Comparison of ENCODE assay signal across 8 cellular contexts in the genomic region with DNA sequence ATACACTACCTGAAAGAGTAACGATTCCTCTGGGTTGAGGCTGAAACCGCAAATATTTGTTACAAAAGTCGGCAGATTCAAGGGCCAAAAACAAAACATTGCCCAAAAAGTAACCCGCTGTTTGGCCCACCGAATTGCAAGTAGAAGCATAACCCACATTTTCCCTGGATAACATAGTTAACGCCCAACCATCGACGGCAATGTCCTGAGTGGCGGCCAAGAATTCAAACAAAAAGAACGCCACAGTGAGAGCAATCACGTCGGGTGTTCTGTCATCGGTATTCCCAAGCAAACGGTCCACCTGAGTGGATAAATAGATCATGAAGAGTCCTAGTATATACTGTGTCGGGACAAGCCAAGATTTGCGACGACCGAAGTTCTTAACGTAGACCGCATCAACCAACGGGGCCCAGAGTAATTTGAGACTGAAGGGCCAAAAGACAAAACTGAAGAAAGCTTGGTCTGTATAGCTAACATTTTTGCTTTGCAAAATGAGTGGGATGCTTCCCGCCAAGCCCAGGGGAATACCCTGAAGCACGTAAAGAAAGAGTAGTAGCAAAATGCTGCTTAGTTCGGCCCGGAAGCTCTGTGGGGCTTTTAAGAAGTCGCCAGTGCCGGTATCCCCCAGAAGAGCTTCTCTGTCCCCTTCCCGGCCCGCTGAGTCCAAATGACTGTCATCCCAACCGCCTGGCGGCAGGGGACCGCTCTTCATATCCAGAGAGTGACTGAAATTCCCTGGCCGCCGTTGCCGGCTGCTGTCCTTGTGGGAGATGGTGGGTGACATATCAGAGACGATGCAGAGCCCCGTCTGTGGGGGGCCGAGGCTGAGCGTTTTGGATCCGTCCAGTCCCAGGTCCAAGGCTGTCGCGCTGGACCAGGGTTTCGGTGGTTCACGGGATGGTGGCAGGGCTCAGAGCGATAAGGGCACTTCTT. TPM values are rescaled to one million over a fixed set of nuclear protein-coding genes. Genes with fewer than 3 reads are reported as not detected.
A peak's percentile ranks its signal among the peaks of the same experiment; 100 is the strongest.
DNase-seq lines count a peak whose midpoint lies in the region; ATAC-seq and TF ChIP-seq lines count a peak whose summit lies in the region.

No MANE protein-coding gene starts in this region.

- TF ChIP-seq CTCF in chondrocyte (IDR thresholded peaks at IDR 0.05) (peak; percentile 45), lower leg skin (IDR thresholded peaks at IDR 0.05) (no peak)

- TF ChIP-seq POLR2A in lower leg skin (IDR thresholded peaks at IDR 0.05): no peak

- ATAC-seq in HG03066 (IDR thresholded peaks at IDR 0.05; ENCODE audit: low read depth, unreplicated experiment) (peak; percentile 1), T-cell (replicated peaks in 1 of 4) (peak in 2 of 4 experiments; percentile 0)

- peaks cover 41 to 51% (median 46%) of the 10 kb centered on the region in 3 donors for H3K4me1 Mint-ChIP-seq in T-cell
- H3K4me1 Mint-ChIP-seq in chondrocyte (ENCODE audit: low read depth): peaks cover 40% of the 10 kb centered on the region

- H3K9me3 Mint-ChIP-seq in T-cell (no peaks in the 10 kb centered on the region), chondrocyte (ENCODE audit: low read depth) (peaks cover 4% of the 10 kb centered on the region)

- peak; percentile 6 for DNase-seq in activated CD4-positive, CD25-positive, alpha-beta regulatory T cell treated with anti-CD3 and anti-CD28 coated beads, Interleukin-2, amount 50 U/mL, for 16 hours (ENCODE audit: low read depth, low spot score)
- no peak for DNase-seq in activated CD4-positive, CD25-positive, alpha-beta regulatory T cell (lab: John Stamatoyannopoulos, UW)
- peak in 14 of 34 experiments; percentile 4 to 24 (median 11) for DNase-seq in T-cell
- DNase-seq in chondrocyte (ENCODE audit: low spot score): no peak
- DNase-seq in lower leg skin (ENCODE audit: low spot score in 2 of 2): peak; percentile 28 to 90
- DNase-seq in stimulated activated CD8-positive, alpha-beta memory T cell treated with anti-CD3 and anti-CD28 coated beads, Interleukin-15, amount 100 ng/mL, for 1 hour (ENCODE audit: low read depth): peak; percentile 1
- no peak for DNase-seq in SHP77 (lab: John Stamatoyannopoulos, UW)

- CTCF ChIA-PET in T-cell (lab: Charles Lee): interaction anchor here (0.5 to 2.6 kb wide), 4 partner anchors 16 to 48 kb away, joined by 3 to 24 read pairs (median 10); partner anchors contain the start of genes C3orf33 (in 1 of the 2) and GMPS (in 1 of the 2)

- 1% methylated on average over 43 to 44 of the region's 45 CpGs for WGBS in lower leg skin, 2 donors

- peaks cover 14% of the 10 kb centered on the region for H3K36me3 Mint-ChIP-seq in T-cell
- H3K36me3 Mint-ChIP-seq in chondrocyte (ENCODE audit: low read depth): peaks cover 5% of the 10 kb centered on the region

- H3K4me3 ChIP-seq in lower leg skin (ENCODE audit: low read depth, poor library complexity, severe bottlenecking): peak overlapping the region; percentile 97

- intact Hi-C loops in lower leg skin (cut with DNase I; ENCODE audit: low total_unique reads): no loop called here

- POLR2A ChIA-PET in T-cell (lab: Charles Lee): interaction anchor here (0.5 to 2.3 kb wide), 6 partner anchors 11 to 58 kb away, joined by 3 to 13 read pairs (median 4); partner anchors contain the start of genes C3orf33 (in 1 of the 2) and GMPS (in 1 of the 2)

- H3K27ac Mint-ChIP-seq in T-cell (peak overlapping the region; percentile 100), chondrocyte (ENCODE audit: unreplicated experiment) (peak overlapping the region; percentile 99)

- H3K4me3 Mint-ChIP-seq in T-cell (peak overlapping the region; percentile 94 to 98 (median 97)), chondrocyte (ENCODE audit: unreplicated experiment) (peak overlapping the region; percentile 97)

- H3K27me3 Mint-ChIP-seq in T-cell (no peaks in the 10 kb centered on the region), chondrocyte (ENCODE audit: low read depth) (no peaks in the 10 kb centered on the region)

RNA-seq across cellular contexts. Expression of gene SLC33A1, which starts 0.7 kb away (rescaled TPM):
- total RNA-seq in T-cell: 10 to 100 TPM; 17.4 to 33.1 (median 28.5) TPM
- 30.0 to 39.5 TPM (median 31.3 TPM) in 3 replicates for total RNA-seq in chondrocyte
- total RNA-seq in lower leg skin: 10 to 100 TPM; 19.4 to 26.3 (median 20.8) TPM

RNA-seq across cellular contexts. Expression of gene GMPS, which starts 17.0 kb away (rescaled TPM):
- total RNA-seq in T-cell: 10 to 100 TPM; 37.4 to 44.1 (median 40.6) TPM
- total RNA-seq in chondrocyte: 56.0 to 66.8 TPM (median 56.4 TPM) in 3 replicates
- 10 to 100 TPM; 30.0 to 46.4 (median 37.6) TPM for total RNA-seq in lower leg skin

RNA-seq across cellular contexts. Expression of gene C3orf33, which starts 47.4 kb away (rescaled TPM):
- total RNA-seq in T-cell (1 to 10 TPM; 1.2 to 3.2 (median 2.3) TPM), chondrocyte (4.1 to 5.1 TPM (median 4.7 TPM) in 3 replicates), lower leg skin (1 to 10 TPM in 3 of 4 donors, under 1 TPM in 1; 0.59 to 2.6 (median 2.0) TPM)

Comparison
In these comparisons a context has a peak if more than half of its experiments do, and no peak if none do; other contexts are left out.
1. DNase-seq: peak in activated CD4-positive, CD25-positive, alpha-beta regulatory T cell treated with anti-CD3 and anti-CD28 coated beads, Interleukin-2, amount 50 U/mL, for 16 hours (single experiment), lower leg skin (2 of 2) and stimulated activated CD8-positive, alpha-beta memory T cell treated with anti-CD3 and anti-CD28 coated beads, Interleukin-15, amount 100 ng/mL, for 1 hour (single experiment); none in activated CD4-positive, CD25-positive, alpha-beta regulatory T cell (0 of 4), chondrocyte (single experiment) and SHP77 (0 of 2).